8 cellular contexts compared by ENCODE assay signal in genomic region chr1:115430717-115431116, GRCh38.
DNase-seq lines count a peak whose midpoint lies in the region; ATAC-seq and TF ChIP-seq lines count a peak whose summit lies in the region.

No MANE protein-coding gene starts in this region.

- 0 out of 2 replicates have a peak overlapping the region, but pooled peaks have one; percentile 50 for H2AFZ ChIP-seq in SK-N-SH (ENCODE audit: low read depth)

- H3K9ac ChIP-seq in SK-N-SH: peak overlapping the region; percentile 60; the same call in 1 of the 2 replicates

- H3K27ac ChIP-seq in SK-N-SH (ENCODE audit: low read depth in 2 of 2, low read length in 1 of 2): peak overlapping the region in 1 of 2 experiments; percentile 87; a peak in 2 of 4 replicates

- TF ChIP-seq RAD21 in SK-N-SH (IDR thresholded peaks at IDR 0.05; ENCODE audit: low read length): no peak

- CTCF ChIA-PET in HEK293T (lab: Yijun Ruan, JAX) (interaction anchor here (0.9 kb wide), 1 partner anchor 14 kb away, joined by 4 read pairs; no protein-coding TSS in a partner anchor), SK-N-SH (lab: Yijun Ruan, JAX) (no interaction called here)

- no peaks in the 10 kb centered on the region for H3K36me3 ChIP-seq in SK-N-SH (replicated peaks in 1 of 2; ENCODE audit: control insufficient read depth in 1 of 2, insufficient read depth in 2 of 2, low read length in 1 of 2)

- TF ChIP-seq CTCF in SK-N-SH (IDR thresholded peaks at IDR 0.05): no peak

- POLR2A ChIA-PET in HEK293T (lab: Yijun Ruan, JAX): no interaction called here
- POLR2A ChIA-PET in SK-N-SH (lab: Yijun Ruan, JAX): no interaction called here

- no peaks in the 10 kb centered on the region for H3K9me2 ChIP-seq in SK-N-SH

- ATAC-seq in HG02571 (IDR thresholded peaks at IDR 0.05; ENCODE audit: unreplicated experiment): no peak
- ATAC-seq in GM19351 (IDR thresholded peaks at IDR 0.05; ENCODE audit: unreplicated experiment): no peak

- H3K27me3 ChIP-seq in SK-N-SH (ENCODE audit: insufficient read depth): no peaks in the 10 kb centered on the region

- H4K20me1 ChIP-seq in SK-N-SH (ENCODE audit: insufficient read depth): no peaks in the 10 kb centered on the region

- 13% methylated on average over 6 of the region's 6 CpGs for WGBS in SK-N-SH (ENCODE audit: low lambda C conversion rate)

- no peaks in the 10 kb centered on the region for H3K79me2 ChIP-seq in SK-N-SH (ENCODE audit: insufficient read depth)

- TF ChIP-seq EP300 in SK-N-SH (IDR thresholded peaks at IDR 0.05; ENCODE audit: borderline replicate concordance in 1 of 2, low read depth in 1 of 2, low read length in 1 of 2): peak in 1 of 2 experiments; percentile 58; a peak in 1 of 4 replicates

- no peaks in the 10 kb centered on the region for H3K9me3 ChIP-seq in SK-N-SH

- H3K4me2 ChIP-seq in SK-N-SH: 0 out of 2 replicates have a peak overlapping the region, but pooled peaks have one; percentile 31

- H3K4me1 ChIP-seq in SK-N-SH (ENCODE audit: control insufficient read depth in 1 of 2, insufficient read depth in 2 of 2, low read depth in 1 of 2, low read length in 1 of 2): peaks cover 7 to 23% of the 10 kb centered on the region in 2 experiments; a peak in 3 of 4 replicates

- peaks cover 19% of the 10 kb centered on the region for H3F3A ChIP-seq in SK-N-SH (replicated peaks; ENCODE audit: insufficient read depth)

- no peak overlapping the region for H3K4me3 ChIP-seq in SK-N-SH (ENCODE audit: low read depth in 2 of 2, low read length in 1 of 2)

- peak; percentile 81 for DNase-seq in AG08396 (ENCODE audit: low spot score)
- peak; percentile 33 for DNase-seq in HEK293T (ENCODE audit: extremely low spot score)
- DNase-seq in SK-N-SH: no peak
- DNase-seq in foreskin melanocyte: peak; percentile 36
- no peak for DNase-seq in GDM1 (lab: John Stamatoyannopoulos, UW)
- no peak for DNase-seq in NOMO-1 treated with DMSO at 0.1 percent for 48 hours (lab: John Stamatoyannopoulos, UW; ENCODE audit: unreplicated experiment)

TF ChIP-seq in HEK293T, 16 proteins besides CTCF, POLR2A, EP300 and RAD21:
- TF ChIP-seq PKNOX1 (IDR thresholded peaks at IDR 0.05) (peak; percentile 51), CTBP1 (IDR thresholded peaks at IDR 0.05; ENCODE audit: borderline replicate concordance) (no peak)

TF ChIP-seq in SK-N-SH, 30 proteins besides CTCF, POLR2A, EP300 and RAD21:
- TF ChIP-seq TEAD4 (IDR thresholded peaks at IDR 0.05; ENCODE audit: borderline replicate concordance, insufficient read depth) (peak; percentile 46; the same call in 1 of the 2 replicates), JUND (IDR thresholded peaks at IDR 0.05) (peak; percentile 95), FOSL2 (IDR thresholded peaks at IDR 0.05; ENCODE audit: borderline replicate concordance, low read depth) (peak; percentile 97), GATA2 (CRISPR knock-in tag; IDR thresholded peaks at IDR 0.05) (no peak), ELF1 (IDR thresholded peaks at IDR 0.05) (no peak), PBX3 (IDR thresholded peaks at IDR 0.05) (peak; percentile 95), POLR2AphosphoS5 (IDR thresholded peaks at IDR 0.05; ENCODE audit: low read depth, low read length) (peak; percentile 49; the same call in 1 of the 2 replicates), YY1 (IDR thresholded peaks at IDR 0.05; ENCODE audit: low read depth) (no peak), TCF12 (IDR thresholded peaks at IDR 0.05) (peak; percentile 75; the same call in 1 of the 2 replicates), SIN3A (IDR thresholded peaks at IDR 0.05; ENCODE audit: borderline replicate concordance, low read depth, low read length) (no peak), NRF1 (IDR thresholded peaks at IDR 0.05; ENCODE audit: low read depth, low read length) (no peak), ZBTB33 (IDR thresholded peaks at IDR 0.05; ENCODE audit: borderline replicate concordance, low read depth) (no peak)

Comparison
In these comparisons a context has a peak if more than half of its experiments do, and no peak if none do; other contexts are left out.
1. DNase-seq: peak in AG08396 (single experiment), HEK293T (single experiment) and foreskin melanocyte (single experiment); none in SK-N-SH (single experiment), GDM1 (single experiment) and NOMO-1 treated with DMSO at 0.1 percent for 48 hours (single experiment).